Comparison of ENCODE assay signal across 35 cellular contexts in the genomic region with DNA sequence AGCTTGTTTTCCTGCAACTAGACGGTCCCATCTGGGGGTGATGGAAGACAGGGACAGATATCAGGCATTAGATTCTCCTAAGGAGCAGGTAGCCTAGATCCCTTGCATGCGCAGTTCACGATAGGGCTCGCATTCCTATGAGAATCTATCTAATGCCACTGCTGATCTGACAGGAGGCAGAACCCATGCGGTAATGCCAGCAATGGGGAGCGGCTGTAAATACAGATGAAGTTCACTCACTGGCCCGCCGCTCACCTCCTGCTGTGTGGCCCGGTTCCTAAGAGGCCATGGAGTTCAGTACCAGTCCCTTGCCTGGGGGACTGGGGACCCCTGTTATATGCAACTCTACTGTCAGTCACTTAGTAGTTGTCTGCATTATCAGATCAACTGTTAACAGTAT.
"Had no signal": no experiment of that assay in that cellular context is flagged by ENCODE, and none has a peak within 500 bp of the region (broad histone marks: within the 10 kb centered on the region; RNA-seq: fewer than 3 reads in every experiment).

No MANE protein-coding gene starts in this region.

- H3K36me3 ChIP-seq: MG63 had no signal

- DNase-seq: Karpas-422, Kasumi-1, MG63, MM.1S, MV-4-11, NCI-H1048, NCI-H1092, NCI-H1092 treated with DMSO at 0.1 percent for 48 hours, NCI-H1105, NCI-H1105 treated with DMSO at 0.1 percent for 48 hours, NCI-H1417, NCI-H1417 treated with DMSO at 0.1 percent for 48 hours, NCI-H1436, NCI-H1436 treated with DMSO at 0.1 percent for 48 hours, NCI-H146, NCI-H1694, NCI-H1694 treated with DMSO at 0.1 percent for 48 hours, NCI-H187, NCI-H187 treated with DMSO at 0.1 percent for 48 hours, NCI-H1930, NCI-H2029, NCI-H2029 treated with DMSO at 0.1 percent for 48 hours, NCI-H2081, NCI-H2081 treated with DMSO at 0.1 percent for 48 hours, NCI-H2107, NCI-H2171, NCI-H2171 treated with DMSO at 0.1 percent for 48 hours, NCI-H2227 treated with DMSO at 0.1 percent for 48 hours, NCI-H226, NCI-H345, NCI-H446, NCI-H446 treated with DMSO at 0.1 percent for 48 hours, NCI-H510A, NCI-H510A treated with DMSO at 0.1 percent for 48 hours, NCI-H524 had no signal

- H3K4me3 ChIP-seq: MG63 had no signal

- H3K9me3 ChIP-seq: MG63 had no signal

- H3K27me3 ChIP-seq: MG63 had no signal
